ENCODE assay signal across 10 cellular contexts in genomic region chr22:45200862-45201511, GRCh38. TPM values are rescaled to one million over a fixed set of nuclear protein-coding genes. Genes with fewer than 3 reads are reported as not detected.
A peak's percentile ranks its signal among the peaks of the same experiment; 100 is the strongest.
DNase-seq lines count a peak whose midpoint lies in the region; ATAC-seq and TF ChIP-seq lines count a peak whose summit lies in the region.
"Had no signal": no experiment of that assay in that cellular context is flagged by ENCODE, and none has a peak within 500 bp of the region (broad histone marks: within the 10 kb centered on the region; RNA-seq: fewer than 3 reads in every experiment).

No MANE protein-coding gene starts in this region.

- H3K4me1 ChIP-seq in testis = peaks cover 28% of the 10 kb centered on the region

- intact Hi-C loops in testis (cut with DNase I; ENCODE audit: low total_unique reads) = no loop called here

- H3K27me3 ChIP-seq in testis = no peaks in the 10 kb centered on the region

- in situ Hi-C loops in astrocyte of the cerebellum (cut with HindIII; ENCODE audit: low sequenced_read_pairs) = no loop called here
- in situ Hi-C loops in KBM-7 (cut with MboI; ENCODE audit: low pct_unique_long_range_greater_than_20kb, low sequenced_read_pairs) = no loop called here

- 62 to 93% methylated on average over 15 to 18 of the region's 18 CpGs for WGBS in testis, 2 donors

- H3K36me3 ChIP-seq in testis (ENCODE audit: low read depth, missing control alignments) = no peaks in the 10 kb centered on the region

- DNase-seq in NCI-H2171 treated with DMSO at 0.1 percent for 48 hours (lab: John Stamatoyannopoulos, UW) = peak; percentile 36
- no peak for DNase-seq in NCI-H2171 (lab: John Stamatoyannopoulos, UW)
- DNase-seq in astrocyte of the cerebellum (ENCODE audit: low read depth) = peak; percentile 81
- peak; percentile 87 for DNase-seq in islet precursor cell
- no peak for DNase-seq in testis
- DNase-seq in KBM-7 = no peak
- DNase-seq in stimulated activated CD4-positive, alpha-beta T cell treated with anti-CD3 and anti-CD28 coated beads, Interleukin-2, amount 100 ng/mL, for 24 hours = no peak
- DNase-seq: activated naive CD4-positive, alpha-beta T cell treated with anti-CD3 and anti-CD28 coated beads, Interleukin-2, amount 50 U/mL, for 16 hours; GF-D8 had no signal

- TF ChIP-seq CTCF in astrocyte of the cerebellum (IDR thresholded peaks at IDR 0.05; ENCODE audit: low read depth, low read length, missing control alignments) = no peak
- no peak for TF ChIP-seq CTCF in testis (IDR thresholded peaks at IDR 0.05)

- H3K4me3 ChIP-seq in astrocyte of the cerebellum (ENCODE audit: low read depth, low read length) = no peak overlapping the region
- H3K4me3 ChIP-seq in testis = peak overlapping the region in 1 of 2 donors; percentile 13

- ATAC-seq in GM19467 (IDR thresholded peaks at IDR 0.05; ENCODE audit: unreplicated experiment) = no peak

- no peaks in the 10 kb centered on the region for H3K9me3 ChIP-seq in testis

- peak overlapping the region; percentile 50 to 71 for H3K27ac ChIP-seq in testis

- no peak for TF ChIP-seq POLR2A in testis (IDR thresholded peaks at IDR 0.05)

RNA-seq across cellular contexts. Expression of gene NUP50, which starts 37.3 kb away (rescaled TPM):
- total RNA-seq in testis = 100 to 1,000 TPM; 119 to 120 TPM
- 66.2 TPM for polyA plus RNA-seq in testis (ENCODE audit: insufficient read depth, low read depth, low replicate concordance)

RNA-seq across cellular contexts. Expression of gene KIAA0930, which starts 39.7 kb away (rescaled TPM):
- total RNA-seq in testis = 10 to 100 TPM; 62.4 to 62.9 TPM
- 77.5 TPM for polyA plus RNA-seq in testis (ENCODE audit: insufficient read depth, low read depth, low replicate concordance)

Comparison
In these comparisons a context has a peak if more than half of its experiments do, and no peak if none do; other contexts are left out.
1. DNase-seq: peak in NCI-H2171 treated with DMSO at 0.1 percent for 48 hours (single experiment), astrocyte of the cerebellum (single experiment) and islet precursor cell (single experiment); none in NCI-H2171 (single experiment), testis (single experiment), KBM-7 (single experiment) and stimulated activated CD4-positive, alpha-beta T cell treated with anti-CD3 and anti-CD28 coated beads, Interleukin-2, amount 100 ng/mL, for 24 hours (0 of 2).